In genomic region chr11:235180-235997, GRCh38 we compare ENCODE assay signal across 7 cellular contexts. TPM values are rescaled to one million over a fixed set of nuclear protein-coding genes. Genes with fewer than 3 reads are reported as not detected.
DNase-seq lines count a peak whose midpoint lies in the region; ATAC-seq and TF ChIP-seq lines count a peak whose summit lies in the region.
"Had no signal": no experiment of that assay in that cellular context is flagged by ENCODE, and none has a peak within 500 bp of the region (broad histone marks: within the 10 kb centered on the region; RNA-seq: fewer than 3 reads in every experiment).

No MANE protein-coding gene starts in this region.

- peak overlapping the region; percentile 74 for H3K27ac ChIP-seq in CD8-positive, alpha-beta T cell (ENCODE audit: low read depth, low read length)
- peak overlapping the region; percentile 74 to 99 (median 86) for H3K27ac ChIP-seq in body of pancreas

- no peaks in the 10 kb centered on the region for H3K27me3 ChIP-seq in CD8-positive, alpha-beta T cell (ENCODE audit: insufficient read depth, low read length)
- H3K27me3 ChIP-seq in body of pancreas: no peaks in the 10 kb centered on the region

- no peak for TF ChIP-seq POLR2A in body of pancreas (IDR thresholded peaks at IDR 0.05)

- no peaks in the 10 kb centered on the region for H3K9me3 Mint-ChIP-seq in CD8-positive, alpha-beta T cell
- no peaks in the 10 kb centered on the region for H3K9me3 Mint-ChIP-seq in nephron

- peak overlapping the region; percentile 80 for H3K4me3 ChIP-seq in CD8-positive, alpha-beta T cell (ENCODE audit: low read depth, low read length)
- H3K4me3 ChIP-seq in body of pancreas: peak overlapping the region; percentile 31 to 57

- H3K4me1 Mint-ChIP-seq in CD8-positive, alpha-beta T cell (ENCODE audit: low read depth): peaks cover 49% of the 10 kb centered on the region
- H3K4me1 Mint-ChIP-seq in nephron: peaks cover 17% of the 10 kb centered on the region

- POLR2A ChIA-PET in CD8-positive, alpha-beta T cell (lab: Charles Lee): interaction anchor here (0.8 to 4.3 kb wide), 4 partner anchors 28 to 53 kb away, joined by 3 to 37 read pairs (median 11); partner anchors contain the start of genes BET1L and RIC8A

- no peaks in the 10 kb centered on the region for H3K27me3 Mint-ChIP-seq in CD8-positive, alpha-beta T cell (ENCODE audit: low read depth)
- no peaks in the 10 kb centered on the region for H3K27me3 Mint-ChIP-seq in nephron (ENCODE audit: low read depth)

- 27 to 29% methylated on average over 21 of the region's 21 CpGs for WGBS in body of pancreas, 2 donors

- H3K4me1 ChIP-seq in CD8-positive, alpha-beta T cell (ENCODE audit: insufficient read depth, low read length): peaks cover 24% of the 10 kb centered on the region
- H3K4me1 ChIP-seq in body of pancreas: peaks cover 29% of the 10 kb centered on the region

- CTCF ChIA-PET in CD8-positive, alpha-beta T cell (lab: Charles Lee): interaction anchor here (0.8 to 1.6 kb wide), 2 partner anchors 15 to 32 kb away, joined by 3 to 4 read pairs; no protein-coding TSS in a partner anchor

- H3K4me3 Mint-ChIP-seq in CD8-positive, alpha-beta T cell: peak overlapping the region; percentile 96
- H3K4me3 Mint-ChIP-seq in nephron: peak overlapping the region; percentile 90 to 98 (median 95)

- peak in 2 of 7 experiments; percentile 64 to 87 for DNase-seq in CD8-positive, alpha-beta T cell
- DNase-seq in body of pancreas: no peak
- no peak for DNase-seq in HuH-7.5 (ENCODE audit: low spot score)

- no peaks in the 10 kb centered on the region for H3K36me3 ChIP-seq in CD8-positive, alpha-beta T cell (ENCODE audit: insufficient read depth, low read length)
- H3K36me3 ChIP-seq in body of pancreas (replicated peaks in 1 of 2; ENCODE audit: insufficient read depth in 1 of 2, low read depth in 2 of 2): peaks cover 0 to 3% of the 10 kb centered on the region in 2 donors

- peaks cover 30% of the 10 kb centered on the region for H3K36me3 Mint-ChIP-seq in CD8-positive, alpha-beta T cell
- H3K36me3 Mint-ChIP-seq in nephron (ENCODE audit: low read depth): peaks cover 13% of the 10 kb centered on the region

- ATAC-seq in CD8-positive, alpha-beta T cell: peak; percentile 50
- peak; percentile 12 for ATAC-seq in HG03520 (IDR thresholded peaks at IDR 0.05; ENCODE audit: unreplicated experiment)
- peak; percentile 13 for ATAC-seq in body of pancreas
- no peak for ATAC-seq in GM18861 (IDR thresholded peaks at IDR 0.05; ENCODE audit: unreplicated experiment)

- intact Hi-C loops in CD8-positive, alpha-beta T cell (cut with DNase I, micrococcal nuclease): loop anchor here (5.0 to 10.0 kb wide), 3 partner anchors 52 to 1099 kb away; partner anchors contain the start of genes IRF7 (in 1 of the 2) and PGGHG (in 1 of the 2)
- intact Hi-C loops in body of pancreas (cut with DNase I): loop anchor here (10.0 kb wide), 1 partner anchor 129 kb away; the partner anchor contains the start of gene B4GALNT4

- peak overlapping the region; percentile 95 for H3K27ac Mint-ChIP-seq in CD8-positive, alpha-beta T cell
- H3K27ac Mint-ChIP-seq in nephron: peak overlapping the region; percentile 95 to 99 (median 96)

- H3K9me3 ChIP-seq in CD8-positive, alpha-beta T cell (ENCODE audit: low read length): no peaks in the 10 kb centered on the region
- no peaks in the 10 kb centered on the region for H3K9me3 ChIP-seq in body of pancreas

- no peak for TF ChIP-seq CTCF in CD8-positive, alpha-beta T cell (IDR thresholded peaks at IDR 0.05)
- TF ChIP-seq CTCF in body of pancreas (IDR thresholded peaks at IDR 0.05): no peak
- no peak for TF ChIP-seq CTCF in nephron (IDR thresholded peaks at IDR 0.05; ENCODE audit: unreplicated experiment in 3 of 3)

RNA-seq across cellular contexts. Expression of gene SIRT3, which starts 0.8 kb away (rescaled TPM):
- 10 to 100 TPM; 12.9 to 14.7 TPM for total RNA-seq in CD8-positive, alpha-beta T cell
- 10 to 100 TPM; 22.1 to 22.6 TPM for total RNA-seq in body of pancreas

RNA-seq across cellular contexts. Expression of gene PSMD13, which starts 1.4 kb away (rescaled TPM):
- 10 to 100 TPM; 74.3 to 82.8 TPM for total RNA-seq in CD8-positive, alpha-beta T cell
- 10 to 100 TPM; 40.2 to 52.4 TPM for total RNA-seq in body of pancreas

RNA-seq across cellular contexts. Expression of gene RIC8A, which starts 27.9 kb away (rescaled TPM):
- total RNA-seq in CD8-positive, alpha-beta T cell: 100 to 1,000 TPM; 165 to 176 TPM
- 10 to 100 TPM; 59.3 to 88.5 TPM for total RNA-seq in body of pancreas

RNA-seq across cellular contexts. Expression of gene BET1L, which starts 28.2 kb away (rescaled TPM):
- 10 to 100 TPM; 58.0 to 60.9 TPM for total RNA-seq in CD8-positive, alpha-beta T cell
- 10 to 100 TPM; 22.3 to 31.0 TPM for total RNA-seq in body of pancreas

RNA-seq across cellular contexts. Expression of gene SCGB1C1, which starts 42.5 kb away (rescaled TPM):
- not detected for total RNA-seq in CD8-positive, alpha-beta T cell
- total RNA-seq in body of pancreas: not detected
- total RNA-seq: LHCN-M2 had no signal
